Comparison of ENCODE assay signal across 14 cellular contexts in genomic region chr6:34718867-34719441, GRCh38. TPM values are rescaled to one million over a fixed set of nuclear protein-coding genes. Genes with fewer than 3 reads are reported as not detected.
A peak's percentile ranks its signal among the peaks of the same experiment; 100 is the strongest.
DNase-seq lines count a peak whose midpoint lies in the region; ATAC-seq, FAIRE-seq and TF ChIP-seq lines count a peak whose summit lies in the region.
"Had no signal": no experiment of that assay in that cellular context is flagged by ENCODE, and none has a peak within 500 bp of the region (broad histone marks: within the 10 kb centered on the region; RNA-seq: fewer than 3 reads in every experiment).

No MANE protein-coding gene starts in this region.

- H2BK12ac ChIP-seq in H9 (ENCODE audit: insufficient read length, low read depth, low read length), result no peak overlapping the region
- H2BK12ac ChIP-seq in trophoblast cell (ENCODE audit: low read length), result no peak overlapping the region

- peaks cover 20 to 30% of the 10 kb centered on the region in 2 experiments for H3K4me1 Mint-ChIP-seq in H9
- H3K4me1 Mint-ChIP-seq: activated naive CD4-positive, alpha-beta T cell treated with anti-CD3 and anti-CD28 coated beads, Interleukin-2, amount 50 U/mL, for 24 hours; CD8-positive, alpha-beta memory T cell had no signal

- H3K9ac ChIP-seq in H9 (ENCODE audit: extremely low read depth, insufficient read length, low read length), result no peak overlapping the region
- H3K9ac ChIP-seq in trophoblast cell (ENCODE audit: low read length), result no peak overlapping the region
- H3K9ac ChIP-seq: SK-N-SH had no signal

- no peak overlapping the region for H4K5ac ChIP-seq in H9 (ENCODE audit: insufficient read length, low read depth, low read length)

- H3K79me2 ChIP-seq in H9 (ENCODE audit: insufficient read depth, low read length) (no peaks in the 10 kb centered on the region), trophoblast cell (ENCODE audit: control insufficient read depth, insufficient read depth, low read length, poor library complexity) (peaks cover 2% of the 10 kb centered on the region)

- DNase-seq in H9 (no peak), RCC 7860 (ENCODE audit: low spot score) (no peak), foreskin keratinocyte (peak in 1 of 2 donors; percentile 60), trophoblast cell (no peak)
- DNase-seq: CD8-positive, alpha-beta memory T cell; NCI-H1436; SK-N-SH; T-helper 9 cell had no signal

- H3T11ph ChIP-seq in H9 (ENCODE audit: low read length), result no peak overlapping the region

- no peak overlapping the region for H3K18ac ChIP-seq in H9 (ENCODE audit: insufficient read length, low read depth, low read length)
- H3K18ac ChIP-seq in trophoblast cell (ENCODE audit: low read length), result no peak overlapping the region

- H2AFZ ChIP-seq in H9 (ENCODE audit: low read length) (no peak overlapping the region), trophoblast cell (ENCODE audit: insufficient read depth, low read length, poor library complexity) (no peak overlapping the region)

- no peaks in the 10 kb centered on the region; a peak in 1 of 7 replicates for H3K36me3 Mint-ChIP-seq in H9 (ENCODE audit: insufficient read depth in 1 of 3, low read depth in 3 of 3)
- H3K36me3 Mint-ChIP-seq: activated naive CD4-positive, alpha-beta T cell treated with anti-CD3 and anti-CD28 coated beads, Interleukin-2, amount 50 U/mL, for 24 hours; CD8-positive, alpha-beta memory T cell had no signal

- H3K4me2 ChIP-seq in H9 (ENCODE audit: insufficient read depth, insufficient read length, low read length) (no peak overlapping the region), trophoblast cell (ENCODE audit: low read length) (no peak overlapping the region)
- H3K4me2 ChIP-seq: SK-N-SH had no signal

- TF ChIP-seq CTCF in H9 (conservative IDR thresholded peaks at IDR 0.05), result no peak
- peak; percentile 12 for TF ChIP-seq CTCF in foreskin keratinocyte (conservative IDR thresholded peaks at IDR 0.05)

- no peak overlapping the region for H2BK15ac ChIP-seq in H9 (ENCODE audit: low read depth, low read length)

- peak overlapping the region; percentile 54 to 76 for H3K4me3 Mint-ChIP-seq in H9
- H3K4me3 Mint-ChIP-seq: activated naive CD4-positive, alpha-beta T cell treated with anti-CD3 and anti-CD28 coated beads, Interleukin-2, amount 50 U/mL, for 24 hours; CD8-positive, alpha-beta memory T cell; nephron had no signal

- H3K4me1 ChIP-seq in H9 (ENCODE audit: insufficient read depth, low read length) (peaks cover 2% of the 10 kb centered on the region; the same call in 1 of the 2 replicates), foreskin keratinocyte (peaks cover 36% of the 10 kb centered on the region), trophoblast cell (ENCODE audit: control insufficient read depth in 1 of 2, insufficient read depth in 2 of 2, low read length in 2 of 2) (peaks cover 2 to 6% of the 10 kb centered on the region in 2 experiments)

- H3K23ac ChIP-seq in H9 (ENCODE audit: insufficient read length, low read depth, low read length), result no peak overlapping the region
- no peak overlapping the region for H3K23ac ChIP-seq in trophoblast cell (ENCODE audit: low read length)

- H2BK20ac ChIP-seq in H9 (ENCODE audit: low read depth, low read length, poor library complexity, severe bottlenecking), result no peak overlapping the region

- no peak overlapping the region for H4K8ac ChIP-seq in H9 (replicated peaks; ENCODE audit: insufficient read length, low read depth, low read length)
- peak overlapping the region; percentile 69 for H4K8ac ChIP-seq in trophoblast cell (ENCODE audit: low read depth, low read length)

- H2BK5ac ChIP-seq in H9 (ENCODE audit: insufficient read length, low read length) (no peak overlapping the region), trophoblast cell (ENCODE audit: low read depth, low read length, poor library complexity) (no peak overlapping the region)

- H3K79me1 ChIP-seq in H9 (ENCODE audit: insufficient read depth, low read depth, low read length, poor library complexity, severe bottlenecking) (no peaks in the 10 kb centered on the region), trophoblast cell (ENCODE audit: low read length) (peaks cover 7% of the 10 kb centered on the region)

- H3K14ac ChIP-seq in H9 (ENCODE audit: insufficient read depth, low read length) (no peak overlapping the region), trophoblast cell (ENCODE audit: low read length) (no peak overlapping the region)

- H3K27ac ChIP-seq in H9 (ENCODE audit: insufficient read length, low read depth, low read length) (no peak overlapping the region), foreskin keratinocyte (peak overlapping the region; percentile 92), trophoblast cell (ENCODE audit: low read depth, low read length) (no peak overlapping the region)

- no peaks in the 10 kb centered on the region for H3K36me3 ChIP-seq in trophoblast cell (ENCODE audit: control insufficient read depth in 1 of 2, insufficient read depth in 2 of 2, low read length in 2 of 2)

- no peak overlapping the region for H4K12ac ChIP-seq in trophoblast cell (ENCODE audit: low read depth, low read length)

- H3K56ac ChIP-seq in H9 (ENCODE audit: insufficient read length, low read depth, low read length), result no peak overlapping the region

- ATAC-seq in foreskin keratinocyte (no peak), GM21423 (IDR thresholded peaks at IDR 0.05; ENCODE audit: unreplicated experiment) (no peak), GM18519 (IDR thresholded peaks at IDR 0.05; ENCODE audit: low FRiP score, unreplicated experiment) (no peak), GM21447 (IDR thresholded peaks at IDR 0.05; ENCODE audit: unreplicated experiment) (no peak)
- ATAC-seq: activated CD4-positive, CD25-positive, alpha-beta regulatory T cell treated with anti-CD3 and anti-CD28 coated beads, Interleukin-2, amount 50 U/mL, for 24 hours had no signal

- H2BK120ac ChIP-seq in H9 (ENCODE audit: low read depth, low read length, poor library complexity, severe bottlenecking), result no peak overlapping the region
- no peak overlapping the region for H2BK120ac ChIP-seq in trophoblast cell (ENCODE audit: insufficient read depth, low read length, poor library complexity)

- WGBS in H9 (ENCODE audit: extremely low coverage, insufficient read length, low lambda C conversion rate), result no CpG with 5 or more reads among the region's 4 CpGs
- no CpG with 5 or more reads among the region's 4 CpGs for WGBS in trophoblast cell (ENCODE audit: extremely low coverage, insufficient coverage, insufficient read length)

- H3K23me2 ChIP-seq in H9 (ENCODE audit: insufficient read length, low read depth, low read length, poor library complexity, severe bottlenecking), result no peaks in the 10 kb centered on the region

- no peaks in the 10 kb centered on the region for H3K9me3 Mint-ChIP-seq in H9
- H3K9me3 Mint-ChIP-seq: activated naive CD4-positive, alpha-beta T cell treated with anti-CD3 and anti-CD28 coated beads, Interleukin-2, amount 50 U/mL, for 24 hours; CD8-positive, alpha-beta memory T cell; nephron had no signal

- no peaks in the 10 kb centered on the region for H3K9me3 ChIP-seq in H9 (ENCODE audit: control insufficient read depth, low read depth, low read length)
- H3K9me3 ChIP-seq in trophoblast cell (ENCODE audit: insufficient read depth, low read depth, low read length), result no peaks in the 10 kb centered on the region
- H3K9me3 ChIP-seq: SK-N-SH had no signal

- FAIRE-seq in RCC 7860 (lab: Jason Lieb, UNC), result peak; percentile 75

- H2AK5ac ChIP-seq in H9 (ENCODE audit: insufficient read length, low read length), result no peak overlapping the region
- H2AK5ac ChIP-seq in trophoblast cell (ENCODE audit: low read length), result no peak overlapping the region

- peak overlapping the region; percentile 92 to 98 (median 97); a peak in 6 of 7 replicates for H3K27ac Mint-ChIP-seq in H9
- H3K27ac Mint-ChIP-seq: activated naive CD4-positive, alpha-beta T cell treated with anti-CD3 and anti-CD28 coated beads, Interleukin-2, amount 50 U/mL, for 24 hours had no signal

- H4K20me1 ChIP-seq in H9 (ENCODE audit: control insufficient read depth, insufficient read depth, insufficient read length), result no peaks in the 10 kb centered on the region

- H4K91ac ChIP-seq in H9 (ENCODE audit: insufficient read length, low read depth, low read length) (no peak overlapping the region), trophoblast cell (ENCODE audit: low read depth, low read length) (peak overlapping the region; percentile 55)

- H3K4ac ChIP-seq in H9 (ENCODE audit: low read depth, low read length), result no peak overlapping the region
- H3K4ac ChIP-seq in trophoblast cell (ENCODE audit: low read depth, low read length), result no peak overlapping the region

- H3K27me3 ChIP-seq in H9 (ENCODE audit: insufficient read depth, low read length), result no peaks in the 10 kb centered on the region
- no peaks in the 10 kb centered on the region for H3K27me3 ChIP-seq in foreskin keratinocyte
- H3K27me3 ChIP-seq in trophoblast cell (ENCODE audit: insufficient read depth, low read length), result no peaks in the 10 kb centered on the region

- no peak overlapping the region for H3K4me3 ChIP-seq in trophoblast cell (ENCODE audit: low read depth, low read length)

- H3K27me3 Mint-ChIP-seq in H9 (ENCODE audit: low read depth), result no peaks in the 10 kb centered on the region; the same call in 1 of the 2 replicates
- H3K27me3 Mint-ChIP-seq: activated naive CD4-positive, alpha-beta T cell treated with anti-CD3 and anti-CD28 coated beads, Interleukin-2, amount 50 U/mL, for 24 hours had no signal

RNA-seq across cellular contexts. Expression of gene ILRUN, which starts 22.4 kb away (rescaled TPM):
- total RNA-seq in H9 (2021), result 63.7 and 64.6 TPM in 2 replicates
- total RNA-seq in foreskin keratinocyte, result 64.5 and 64.9 TPM in 2 replicates
- 41.3 and 45.0 TPM in 2 replicates for polyA plus RNA-seq in foreskin keratinocyte
- polyA plus RNA-seq in trophoblast cell (2013), result 39.4 and 41.5 TPM in 2 replicates

RNA-seq across cellular contexts. Expression of gene SNRPC, which starts 38.4 kb away (rescaled TPM):
- total RNA-seq in H9 (2021), result 204 and 216 TPM in 2 replicates
- total RNA-seq in foreskin keratinocyte, result 175 and 196 TPM in 2 replicates
- polyA plus RNA-seq in foreskin keratinocyte, result 276 and 300 TPM in 2 replicates
- 130 and 134 TPM in 2 replicates for polyA plus RNA-seq in trophoblast cell (2013)
